ENCODE assay signal across 7 cellular contexts in the genomic region with DNA sequence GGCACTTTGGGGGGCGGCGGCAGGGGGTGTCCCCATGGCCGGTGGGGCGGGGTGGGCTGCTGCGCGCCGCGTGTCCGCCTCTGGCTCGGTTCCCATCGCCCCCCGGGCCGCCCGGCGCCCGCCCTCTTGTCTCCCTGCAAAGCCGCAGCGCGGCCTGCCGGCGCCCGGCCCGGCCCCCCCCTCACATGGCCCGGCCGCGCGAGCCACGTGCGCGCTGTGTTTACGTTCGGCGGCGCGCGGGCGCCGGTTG. TPM values are rescaled to one million over a fixed set of nuclear protein-coding genes. Genes with fewer than 3 reads are reported as not detected.
A peak's percentile ranks its signal among the peaks of the same experiment; 100 is the strongest.
DNase-seq lines count a peak whose midpoint lies in the region; ATAC-seq, FAIRE-seq and TF ChIP-seq lines count a peak whose summit lies in the region.

No MANE protein-coding gene starts in this region.

- H3K4me3 Mint-ChIP-seq in activated T-helper 1 cell treated with anti-CD3 and anti-CD28 coated beads, Interleukin-12 subunit alpha, Interleukin-12 subunit beta, Interleukin-2, Interleukin-4 antibody, amounts not matched to agents 30 ng/mL and 10 ng/mL and 1 ng/mL, durations not matched to agents 14 hours and 24 hours and 36 hours: peak overlapping the region; percentile 52

- H3K27ac Mint-ChIP-seq in activated T-helper 1 cell treated with anti-CD3 and anti-CD28 coated beads, Interleukin-12 subunit alpha, Interleukin-12 subunit beta, Interleukin-2, Interleukin-4 antibody, amounts not matched to agents 30 ng/mL and 10 ng/mL and 1 ng/mL, durations not matched to agents 14 hours and 24 hours and 36 hours: no peak overlapping the region

- no peaks in the 10 kb centered on the region for H3K36me3 ChIP-seq in kidney (ENCODE audit: control insufficient read depth in 1 of 2, insufficient read depth in 2 of 2, low read length in 2 of 2)
- H3K36me3 ChIP-seq in subcutaneous abdominal adipose tissue (ENCODE audit: control insufficient read depth in 5 of 5, insufficient read depth in 5 of 5, low read length in 5 of 5): peaks cover 0 to 3% (median 0%) of the 10 kb centered on the region in 5 donors

- TF ChIP-seq CTCF in kidney (IDR thresholded peaks at IDR 0.05; ENCODE audit: borderline replicate concordance, extremely low read depth, insufficient read depth): no peak

- ATAC-seq in HG03571 (IDR thresholded peaks at IDR 0.05; ENCODE audit: unreplicated experiment): no peak

- peaks cover 23 to 26% of the 10 kb centered on the region in 2 donors for H3K4me1 ChIP-seq in kidney (ENCODE audit: control insufficient read depth in 1 of 2, insufficient read depth in 1 of 2, low read depth in 1 of 2, low read length in 2 of 2)
- peaks cover 4 to 50% (median 44%) of the 10 kb centered on the region in 5 donors for H3K4me1 ChIP-seq in subcutaneous abdominal adipose tissue (ENCODE audit: control insufficient read depth in 5 of 5, insufficient read depth in 5 of 5, low read length in 5 of 5)

- H3K27ac ChIP-seq in kidney (ENCODE audit: low read depth in 2 of 2, low read length in 2 of 2): peak overlapping the region; percentile 89 to 91
- H3K27ac ChIP-seq in subcutaneous abdominal adipose tissue (ENCODE audit: low read depth, low read length): no peak overlapping the region

- no peak for DNase-seq in HEK293T (ENCODE audit: extremely low spot score)
- DNase-seq in activated T-helper 1 cell treated with anti-CD3 and anti-CD28 coated beads, Interleukin-12 subunit alpha, Interleukin-12 subunit beta, Interleukin-2, Interleukin-4 antibody, amounts not matched to agents 30 ng/mL and 10 ng/mL and 1 ng/mL, durations not matched to agents 14 hours and 24 hours and 36 hours (ENCODE audit: low spot score): no peak
- DNase-seq in kidney: no peak
- DNase-seq in cerebellar nuclear complex (lab: John Stamatoyannopoulos, UW): no peak
- no peak for DNase-seq in Kasumi-1 (lab: John Stamatoyannopoulos, UW)

- H3K36me3 Mint-ChIP-seq in activated T-helper 1 cell treated with anti-CD3 and anti-CD28 coated beads, Interleukin-12 subunit alpha, Interleukin-12 subunit beta, Interleukin-2, Interleukin-4 antibody, amounts not matched to agents 30 ng/mL and 10 ng/mL and 1 ng/mL, durations not matched to agents 14 hours and 24 hours and 36 hours (ENCODE audit: low read depth): no peaks in the 10 kb centered on the region

- H3K4me3 ChIP-seq in kidney (ENCODE audit: low read length in 2 of 2) (no peak overlapping the region), subcutaneous abdominal adipose tissue (ENCODE audit: low read depth in 1 of 5, low read length in 5 of 5) (peak overlapping the region in 4 of 5 donors; percentile 48 to 74 (median 66))

- H3K4me1 Mint-ChIP-seq in activated T-helper 1 cell treated with anti-CD3 and anti-CD28 coated beads, Interleukin-12 subunit alpha, Interleukin-12 subunit beta, Interleukin-2, Interleukin-4 antibody, amounts not matched to agents 30 ng/mL and 10 ng/mL and 1 ng/mL, durations not matched to agents 14 hours and 24 hours and 36 hours (ENCODE audit: low read depth): peaks cover 24% of the 10 kb centered on the region

- H3K9me3 ChIP-seq in kidney (ENCODE audit: control insufficient read depth in 1 of 2, low read length in 2 of 2): no peaks in the 10 kb centered on the region
- H3K9me3 ChIP-seq in subcutaneous abdominal adipose tissue (ENCODE audit: control insufficient read depth in 5 of 5, low read length in 5 of 5): no peaks in the 10 kb centered on the region

- intact Hi-C loops in activated T-helper 1 cell treated with anti-CD3 and anti-CD28 coated beads, Interleukin-12 subunit alpha, Interleukin-12 subunit beta, Interleukin-2, Interleukin-4 antibody, amounts not matched to agents 30 ng/mL and 10 ng/mL and 1 ng/mL, durations not matched to agents 14 hours and 24 hours and 36 hours (cut with micrococcal nuclease): loop anchor here (1.0 to 2.0 kb wide), 5 partner anchors 28 to 743 kb away; partner anchors contain the start of genes RPL15 and UBE2E2
- intact Hi-C loops in kidney (cut with DNase I): no loop called here

- no peaks in the 10 kb centered on the region for H3K9me3 Mint-ChIP-seq in activated T-helper 1 cell treated with anti-CD3 and anti-CD28 coated beads, Interleukin-12 subunit alpha, Interleukin-12 subunit beta, Interleukin-2, Interleukin-4 antibody, amounts not matched to agents 30 ng/mL and 10 ng/mL and 1 ng/mL, durations not matched to agents 14 hours and 24 hours and 36 hours

- POLR2A ChIA-PET in HEK293T (lab: Yijun Ruan, JAX): interaction anchor here (3.6 kb wide), 1 partner anchor 29 kb away, joined by 44 read pairs; the partner anchor contains the start of genes NKIRAS1 and RPL15

- CTCF ChIA-PET in HEK293T (lab: Yijun Ruan, JAX): no interaction called here

- H3K27me3 Mint-ChIP-seq in activated T-helper 1 cell treated with anti-CD3 and anti-CD28 coated beads, Interleukin-12 subunit alpha, Interleukin-12 subunit beta, Interleukin-2, Interleukin-4 antibody, amounts not matched to agents 30 ng/mL and 10 ng/mL and 1 ng/mL, durations not matched to agents 14 hours and 24 hours and 36 hours (ENCODE audit: insufficient read depth): peaks cover 24% of the 10 kb centered on the region

- FAIRE-seq in kidney (lab: Jason Lieb, UNC): no peak

- H3K27me3 ChIP-seq in subcutaneous abdominal adipose tissue (ENCODE audit: control insufficient read depth in 5 of 5, insufficient read depth in 4 of 5, low read length in 5 of 5): no peaks in the 10 kb centered on the region

- H3K9ac ChIP-seq in kidney (ENCODE audit: low read length in 2 of 2): no peak overlapping the region
- peak overlapping the region in 2 of 5 donors; percentile 42 to 70 for H3K9ac ChIP-seq in subcutaneous abdominal adipose tissue (ENCODE audit: low read length in 5 of 5)

TF ChIP-seq in HEK293T, 16 proteins besides CTCF, POLR2A, EP300 and RAD21:
- TF ChIP-seq ELF4 (IDR thresholded peaks at IDR 0.05): no peak
- peak; percentile 88 for TF ChIP-seq FOXM1 (IDR thresholded peaks at IDR 0.05; ENCODE audit: borderline replicate concordance)

RNA-seq across cellular contexts. Expression of gene NR1D2, which starts 0.5 kb away (rescaled TPM):
- total RNA-seq in activated T-helper 1 cell treated with anti-CD3 and anti-CD28 coated beads, Interleukin-12 subunit alpha, Interleukin-12 subunit beta, Interleukin-2, Interleukin-4 antibody, amounts not matched to agents 30 ng/mL and 10 ng/mL and 1 ng/mL, durations not matched to agents 14 hours and 24 hours and 36 hours: 3.0 and 4.8 TPM in 2 replicates
- 49.3 TPM for total RNA-seq in kidney
- 7.1 TPM for polyA plus RNA-seq in kidney (ENCODE audit: insufficient read depth, low read depth, low replicate concordance)

RNA-seq across cellular contexts. Expression of gene RPL15, which starts 28.6 kb away (rescaled TPM):
- 1,696 and 1,756 TPM in 2 replicates for total RNA-seq in activated T-helper 1 cell treated with anti-CD3 and anti-CD28 coated beads, Interleukin-12 subunit alpha, Interleukin-12 subunit beta, Interleukin-2, Interleukin-4 antibody, amounts not matched to agents 30 ng/mL and 10 ng/mL and 1 ng/mL, durations not matched to agents 14 hours and 24 hours and 36 hours
- total RNA-seq in kidney: 1,508 TPM
- 2,114 TPM for polyA plus RNA-seq in kidney (ENCODE audit: insufficient read depth, low read depth, low replicate concordance)

RNA-seq across cellular contexts. Expression of gene NKIRAS1, which starts 28.8 kb away (rescaled TPM):
- total RNA-seq in activated T-helper 1 cell treated with anti-CD3 and anti-CD28 coated beads, Interleukin-12 subunit alpha, Interleukin-12 subunit beta, Interleukin-2, Interleukin-4 antibody, amounts not matched to agents 30 ng/mL and 10 ng/mL and 1 ng/mL, durations not matched to agents 14 hours and 24 hours and 36 hours: 3.9 and 4.5 TPM in 2 replicates
- 7.1 TPM for total RNA-seq in kidney
- 17.2 TPM for polyA plus RNA-seq in kidney (ENCODE audit: insufficient read depth, low read depth, low replicate concordance)

Comparison
In these comparisons a context has a peak if more than half of its experiments do, and no peak if none do; other contexts are left out.
1. H3K4me3 ChIP-seq: peak in subcutaneous abdominal adipose tissue (4 of 5); none in kidney (0 of 2).